Comparison of ENCODE assay signal across 8 cellular contexts in the genomic region with DNA sequence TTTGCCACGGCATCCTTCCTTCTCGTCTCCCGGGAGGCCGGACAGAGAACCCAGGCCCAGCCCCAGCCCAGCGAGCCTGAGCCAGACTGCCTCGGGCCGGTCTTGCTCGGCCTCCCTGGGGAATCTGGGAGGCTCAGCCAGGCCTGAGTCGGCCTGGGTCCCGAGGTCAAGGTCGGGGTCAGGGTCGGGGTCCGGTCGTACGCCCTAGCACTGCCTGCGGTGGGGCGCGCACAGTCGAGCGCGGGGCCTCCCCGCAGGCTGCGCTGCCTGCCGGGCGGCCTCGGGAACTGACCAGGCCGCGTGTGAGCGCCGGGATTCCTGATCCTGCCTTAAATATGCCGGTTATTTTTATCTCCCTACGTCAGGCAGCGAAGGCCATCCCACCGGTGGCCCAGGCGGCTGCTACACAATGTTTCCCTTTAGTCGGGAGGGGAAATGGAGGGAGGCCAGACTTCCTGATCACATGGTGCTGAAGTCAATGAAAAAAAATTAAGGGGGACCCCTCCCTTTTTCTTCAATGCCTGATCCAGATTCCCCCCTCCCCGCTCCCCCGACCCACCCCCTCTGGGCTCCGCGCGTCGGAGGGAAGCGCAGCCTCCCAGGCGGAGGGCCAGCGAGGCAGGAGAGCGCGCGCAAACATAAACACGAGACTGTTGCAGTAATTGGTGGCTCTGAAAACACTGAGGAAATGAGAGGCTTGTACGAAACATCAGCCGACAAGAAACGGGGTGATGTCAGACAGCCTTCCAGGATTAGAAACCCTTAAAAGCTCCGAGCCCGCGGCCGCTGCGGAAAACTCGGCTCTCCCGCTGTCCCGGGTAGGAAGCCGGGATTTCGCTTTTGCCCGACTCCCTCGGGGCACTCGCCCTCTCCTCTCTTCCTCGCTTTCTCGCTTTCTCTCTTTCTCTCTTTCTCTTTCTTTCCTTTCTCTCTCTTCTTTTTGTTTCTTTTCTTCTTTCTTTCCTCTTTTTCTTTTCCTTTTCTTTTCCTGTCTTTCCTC.
DNase-seq lines count a peak whose midpoint lies in the region; ATAC-seq, FAIRE-seq and TF ChIP-seq lines count a peak whose summit lies in the region.

No MANE protein-coding gene starts in this region.

- H3K36me3 Mint-ChIP-seq in effector memory CD8-positive, alpha-beta T cell (ENCODE audit: insufficient read depth), result no peaks in the 10 kb centered on the region
- H3K36me3 Mint-ChIP-seq in stimulated activated effector memory CD8-positive, alpha-beta T cell treated with anti-CD3 and anti-CD28 coated beads, Interleukin-12 subunit alpha, Interleukin-12 subunit beta, amount 100 ng/mL, for 72 hours, result peaks cover 6% of the 10 kb centered on the region

- FAIRE-seq in A549 (lab: Jason Lieb, UNC) (no peak), GM19239 (lab: Jason Lieb, UNC) (no peak), HepG2 (lab: Jason Lieb, UNC) (no peak)

- peaks cover 6 to 7% of the 10 kb centered on the region in 2 donors for H3K9me3 Mint-ChIP-seq in effector memory CD8-positive, alpha-beta T cell
- peaks cover 11% of the 10 kb centered on the region for H3K9me3 Mint-ChIP-seq in stimulated activated effector memory CD8-positive, alpha-beta T cell treated with anti-CD3 and anti-CD28 coated beads, Interleukin-12 subunit alpha, Interleukin-12 subunit beta, amount 100 ng/mL, for 72 hours

- TF ChIP-seq POLR2A in A549 (IDR thresholded peaks at IDR 0.05; ENCODE audit: low read length), result no peak
- TF ChIP-seq POLR2A in HepG2 (IDR thresholded peaks at IDR 0.05; ENCODE audit: insufficient read depth in 1 of 2, low read depth in 2 of 2, low read length in 2 of 2), result no peak
- no peak for TF ChIP-seq POLR2A in erythroblast (IDR thresholded peaks at IDR 0.05; ENCODE audit: low read length)

- H3K4me3 Mint-ChIP-seq in effector memory CD8-positive, alpha-beta T cell, result peak overlapping the region; percentile 27 to 45
- no peak overlapping the region for H3K4me3 Mint-ChIP-seq in stimulated activated effector memory CD8-positive, alpha-beta T cell treated with anti-CD3 and anti-CD28 coated beads, Interleukin-12 subunit alpha, Interleukin-12 subunit beta, amount 100 ng/mL, for 72 hours

- POLR2A ChIA-PET in A549 (lab: Yijun Ruan, JAX), result no interaction called here
- POLR2A ChIA-PET in PC-3 (lab: Charles Lee; ENCODE audit: unreplicated experiment), result no interaction called here
- POLR2A ChIA-PET in HepG2 (lab: Yijun Ruan, JAX), result no interaction called here

- H4K20me1 ChIP-seq in PC-3 (ENCODE audit: low read length) (no peaks in the 10 kb centered on the region), HepG2 (ENCODE audit: insufficient read depth, low read length) (no peaks in the 10 kb centered on the region)

- peak; percentile 72 to 83 for ATAC-seq in A549
- ATAC-seq in PC-3, result peak; percentile 59
- peak; percentile 22 for ATAC-seq in effector memory CD8-positive, alpha-beta T cell (replicated peaks)
- no peak for ATAC-seq in HepG2
- peak; percentile 45 for ATAC-seq in stimulated activated effector memory CD8-positive, alpha-beta T cell treated with anti-CD3 and anti-CD28 coated beads, Interleukin-12 subunit alpha, Interleukin-12 subunit beta, amount 100 ng/mL, for 72 hours
- ATAC-seq in GM21717 (IDR thresholded peaks at IDR 0.05; ENCODE audit: unreplicated experiment), result no peak

- H3K9me3 ChIP-seq in A549, result no peaks in the 10 kb centered on the region
- H3K9me3 ChIP-seq in PC-3 (ENCODE audit: low read length), result no peaks in the 10 kb centered on the region
- no peaks in the 10 kb centered on the region for H3K9me3 ChIP-seq in HepG2 (ENCODE audit: low read length)

- BruUV-seq in PC-3 (replicated peaks; lab: Mats Ljungman, UMichigan) (no TSS peak), HepG2 (replicated peaks; lab: Mats Ljungman, UMichigan) (no TSS peak)

- no peaks in the 10 kb centered on the region for H3K9me2 ChIP-seq in PC-3 (replicated peaks; ENCODE audit: low read length)

- TF ChIP-seq CTCF in A549 (IDR thresholded peaks at IDR 0.05), result no peak
- TF ChIP-seq CTCF in PC-3 (conservative IDR thresholded peaks at IDR 0.05; ENCODE audit: low read depth, low read length), result no peak
- TF ChIP-seq CTCF in HepG2 (CRISPR knock-in tag; IDR thresholded peaks at IDR 0.05), result no peak

- H3K27ac Mint-ChIP-seq in effector memory CD8-positive, alpha-beta T cell, result no peak overlapping the region
- H3K27ac Mint-ChIP-seq in stimulated activated effector memory CD8-positive, alpha-beta T cell treated with anti-CD3 and anti-CD28 coated beads, Interleukin-12 subunit alpha, Interleukin-12 subunit beta, amount 100 ng/mL, for 72 hours, result no peak overlapping the region

- H3K27me3 ChIP-seq in PC-3 (ENCODE audit: low read length) (no peaks in the 10 kb centered on the region), HepG2 (ENCODE audit: control insufficient read depth in 1 of 2, insufficient read depth in 2 of 2, low read length in 2 of 2) (peaks cover 1 to 32% of the 10 kb centered on the region in 2 experiments; a peak in 3 of 5 replicates)

- in situ Hi-C loops in HepG2 (cut with HindIII; ENCODE audit: extremely low pct_ligation_motif_present, low pct_unique_long_range_greater_than_20kb), result no loop called here

- H3K79me2 ChIP-seq in PC-3 (ENCODE audit: low read length) (no peaks in the 10 kb centered on the region), HepG2 (ENCODE audit: insufficient read depth, low read length) (no peaks in the 10 kb centered on the region)

- H3K4me3 ChIP-seq in A549 (peak overlapping the region; percentile 52), PC-3 (ENCODE audit: low read length) (peak overlapping the region; percentile 73), HepG2 (replicated peaks in 1 of 3; ENCODE audit: insufficient read depth in 1 of 3, low read depth in 2 of 3, low read length in 3 of 3) (no peak overlapping the region)

- no peaks in the 10 kb centered on the region for H3K36me3 ChIP-seq in PC-3 (ENCODE audit: low read depth, low read length)
- no peaks in the 10 kb centered on the region for H3K36me3 ChIP-seq in HepG2 (replicated peaks in 1 of 2; ENCODE audit: control insufficient read depth in 1 of 2, insufficient read depth in 2 of 2, low read length in 2 of 2)

- CTCF ChIA-PET in A549 (lab: Yijun Ruan, JAX), result no interaction called here
- CTCF ChIA-PET in PC-3 (lab: Charles Lee), result no interaction called here
- CTCF ChIA-PET in HepG2 (lab: Yijun Ruan, JAX; ENCODE audit: low intra/inter-chr PET ratio, low total read pairs), result no interaction called here

- DNase-seq in A549 (ENCODE audit: low read depth in 1 of 2, low spot score in 1 of 2), result peak; percentile 50 to 78
- DNase-seq in GM19239 (ENCODE audit: insufficient read length, low spot score), result peak; percentile 22
- peak; percentile 31 for DNase-seq in PC-3
- no peak for DNase-seq in effector memory CD8-positive, alpha-beta T cell
- no peak for DNase-seq in HepG2 (ENCODE audit: low spot score)
- no peak for DNase-seq in stimulated activated effector memory CD8-positive, alpha-beta T cell treated with anti-CD3 and anti-CD28 coated beads, Interleukin-12 subunit alpha, Interleukin-12 subunit beta, amount 100 ng/mL, for 72 hours (ENCODE audit: low spot score in 2 of 2)
- DNase-seq in erythroblast (lab: John Stamatoyannopoulos, UW), result no peak

- peak overlapping the region; percentile 89 for H2AFZ ChIP-seq in PC-3 (ENCODE audit: low read length)
- no peak overlapping the region for H2AFZ ChIP-seq in HepG2 (ENCODE audit: low read length)

- WGBS in A549 (ENCODE audit: missing lambda C conversion rate), result 19% methylated on average over 45 of the region's 67 CpGs
- 29% methylated on average over 35 of the region's 67 CpGs for WGBS in HepG2 (ENCODE audit: low lambda C conversion rate)

- intact Hi-C loops in PC-3 (cut with micrococcal nuclease), result loop anchor here (5.0 kb wide), 1 partner anchor 100 kb away; no protein-coding TSS in a partner anchor
- intact Hi-C loops in HepG2 (cut with micrococcal nuclease; ENCODE audit: unreplicated experiment), result no loop called here

- H3K9ac ChIP-seq in PC-3 (ENCODE audit: low read length), result peak overlapping the region; percentile 39
- no peak overlapping the region for H3K9ac ChIP-seq in HepG2 (ENCODE audit: insufficient read depth, low read depth, low read length)

- H3F3A ChIP-seq in PC-3 (ENCODE audit: low read length, unreplicated experiment), result no peaks in the 10 kb centered on the region

- TF ChIP-seq EP300 in A549 (IDR thresholded peaks at IDR 0.05) (no peak), HepG2 (IDR thresholded peaks at IDR 0.05; ENCODE audit: low read depth in 2 of 2, low read length in 2 of 2) (no peak), HepG2 (CRISPR knock-in tag; IDR thresholded peaks at IDR 0.05; ENCODE audit: borderline replicate concordance) (no peak)

- peak overlapping the region; percentile 78 for H3K4me2 ChIP-seq in A549
- peak overlapping the region; percentile 88 for H3K4me2 ChIP-seq in PC-3 (ENCODE audit: low read length)
- H3K4me2 ChIP-seq in HepG2 (ENCODE audit: low read depth, low read length), result peak overlapping the region; percentile 42; the same call in 1 of the 2 replicates

- peaks cover 15 to 49% of the 10 kb centered on the region in 2 donors for H3K27me3 Mint-ChIP-seq in effector memory CD8-positive, alpha-beta T cell

- H3K4me1 Mint-ChIP-seq in effector memory CD8-positive, alpha-beta T cell (ENCODE audit: low read depth in 2 of 2), result peaks cover 3 to 6% of the 10 kb centered on the region in 2 donors
- H3K4me1 Mint-ChIP-seq in stimulated activated effector memory CD8-positive, alpha-beta T cell treated with anti-CD3 and anti-CD28 coated beads, Interleukin-12 subunit alpha, Interleukin-12 subunit beta, amount 100 ng/mL, for 72 hours, result no peaks in the 10 kb centered on the region

- peak in 1 of 2 experiments; percentile 19; a peak in 1 of 5 replicates for TF ChIP-seq RAD21 in A549 (conservative IDR thresholded peaks at IDR 0.05 in 1 of 2, IDR thresholded peaks at IDR 0.05 in 1 of 2)
- TF ChIP-seq RAD21 in HepG2 (CRISPR knock-in tag; IDR thresholded peaks at IDR 0.05), result no peak

- H3K27ac ChIP-seq in A549 (peak overlapping the region; percentile 69 to 89), PC-3 (ENCODE audit: low read length) (no peak overlapping the region), HepG2 (ENCODE audit: extremely low read length, insufficient read depth, low read length) (no peak overlapping the region)

- H3K4me1 ChIP-seq in A549 (peaks cover 11% of the 10 kb centered on the region; the same call in 2 of the 3 replicates), PC-3 (ENCODE audit: insufficient read depth, low read length) (no peaks in the 10 kb centered on the region), HepG2 (ENCODE audit: insufficient read depth, low read length) (no peaks in the 10 kb centered on the region)

TF ChIP-seq in A549, 52 proteins besides CTCF, POLR2A, EP300 and RAD21 (continues in another document):
- no peak for TF ChIP-seq FOSL2 (IDR thresholded peaks at IDR 0.05)
- no peak for TF ChIP-seq FOSL2 (CRISPR knock-in tag; IDR thresholded peaks at IDR 0.05)
- no peak for TF ChIP-seq CHD4 (IDR thresholded peaks at IDR 0.05; ENCODE audit: borderline replicate concordance)

TF ChIP-seq in HepG2, 621 proteins besides CTCF, POLR2A, EP300 and RAD21 (continues in another document):
- TF ChIP-seq TMF1 (CRISPR knock-in tag; IDR thresholded peaks at IDR 0.05; ENCODE audit: low read depth), result no peak

Comparison
In these comparisons a context has a peak if more than half of its experiments do, and no peak if none do; other contexts are left out.
1. ATAC-seq: peak in A549 (2 of 2), PC-3 (single experiment), effector memory CD8-positive, alpha-beta T cell (single experiment) and stimulated activated effector memory CD8-positive, alpha-beta T cell treated with anti-CD3 and anti-CD28 coated beads, Interleukin-12 subunit alpha, Interleukin-12 subunit beta, amount 100 ng/mL, for 72 hours (single experiment); none in HepG2 (single experiment) and GM21717 (single experiment).
2. DNase-seq: peak in A549 (2 of 2), GM19239 (single experiment) and PC-3 (single experiment); none in effector memory CD8-positive, alpha-beta T cell (0 of 3), HepG2 (single experiment), stimulated activated effector memory CD8-positive, alpha-beta T cell treated with anti-CD3 and anti-CD28 coated beads, Interleukin-12 subunit alpha, Interleukin-12 subunit beta, amount 100 ng/mL, for 72 hours (0 of 2) and erythroblast (0 of 2).
3. H3K27ac ChIP-seq: peak in A549 (2 of 2); none in PC-3 (single experiment) and HepG2 (single experiment).
4. H3K4me3 ChIP-seq: peak in A549 (single experiment) and PC-3 (single experiment); none in HepG2 (0 of 3).
5. Of the 38 proteins assayed by ChIP-seq in both HepG2 and A549: peak only in HepG2: none; only in A549: MAX and SMC3; in both: none; in neither: 34; mixed calls (peak in some experiments, not most) for 2.
6. Peak in every context shown above with its lines, with median percentiles within 50 percentile points of each other: H3K4me2 ChIP-seq.